In the genomic region with DNA sequence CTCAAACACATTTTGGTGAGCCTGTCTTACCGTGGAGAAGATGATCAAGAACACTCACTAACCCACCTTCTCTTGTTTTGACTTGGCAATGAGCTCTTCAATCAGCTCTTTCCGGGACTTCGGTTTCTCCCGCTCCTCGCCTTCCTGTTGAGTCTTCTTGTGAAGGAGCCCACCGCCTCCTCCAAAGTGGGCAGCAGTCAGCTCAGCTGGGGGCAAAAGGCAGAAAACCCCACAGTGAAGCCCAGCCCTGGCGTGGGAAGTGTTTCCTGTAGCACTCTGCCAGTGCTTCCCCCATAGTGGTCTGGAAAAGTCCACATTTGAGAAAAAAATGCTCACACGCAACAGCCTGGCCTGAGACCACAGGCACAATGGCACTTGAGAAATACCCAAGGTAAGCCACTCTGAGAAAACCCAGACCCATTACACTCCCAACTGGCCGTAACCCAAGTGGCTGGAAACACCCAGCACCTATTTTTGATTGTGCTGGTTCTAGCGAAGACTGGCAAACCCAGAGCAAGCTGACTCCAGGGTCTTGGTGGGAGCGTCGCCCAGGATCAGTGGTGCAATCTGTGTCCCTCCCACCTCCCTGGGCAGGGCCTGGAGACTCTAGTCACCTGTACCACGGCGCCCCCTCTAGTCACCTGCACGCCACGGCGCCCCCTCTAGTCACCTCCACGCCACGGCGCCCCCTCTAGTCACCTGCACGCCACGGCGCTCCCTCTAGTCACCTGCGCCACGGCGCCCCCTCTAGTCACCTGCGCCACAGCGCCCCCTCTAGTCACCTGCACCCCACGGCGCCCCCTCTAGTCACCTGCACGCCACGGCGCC, we compare ENCODE assay signal across 8 cellular contexts. TPM values are rescaled to one million over a fixed set of nuclear protein-coding genes. Genes with fewer than 3 reads are reported as not detected.
DNase-seq lines count a peak whose midpoint lies in the region; ATAC-seq and TF ChIP-seq lines count a peak whose summit lies in the region.

No MANE protein-coding gene starts in this region.

- H3K36me3 Mint-ChIP-seq in activated CD4-positive, alpha-beta memory T cell treated with anti-CD3 and anti-CD28 coated beads, Interleukin-2, amount 10 ng/mL, durations not matched to agents 7 days and 5 days (ENCODE audit: low read depth): peaks cover 84% of the 10 kb centered on the region

- POLR2A ChIA-PET in activated CD4-positive, alpha-beta memory T cell treated with anti-CD3 and anti-CD28 coated beads, Interleukin-2, amount 10 ng/mL, durations not matched to agents 7 days and 5 days (lab: Charles Lee): interaction anchor here (1.0 to 5.7 kb wide), 11 partner anchors 8 to 486 kb away, joined by 3 to 95 read pairs (median 4); partner anchors contain the start of genes GRK4, NOP14 and RNF4

- CTCF ChIA-PET in activated CD4-positive, alpha-beta memory T cell treated with anti-CD3 and anti-CD28 coated beads, Interleukin-2, amount 10 ng/mL, durations not matched to agents 7 days and 5 days (lab: Charles Lee): interaction anchor here (0.5 to 5.5 kb wide), 23 partner anchors 9 to 716 kb away, joined by 3 to 64 read pairs (median 4); partner anchors contain the start of genes FAM193A, GRK4, NOP14 and TNIP2

- H3K4me1 ChIP-seq in lower lobe of right lung: peaks cover 10% of the 10 kb centered on the region

- H3K4me3 ChIP-seq in lower lobe of right lung: no peak overlapping the region

- H3K4me1 Mint-ChIP-seq in activated CD4-positive, alpha-beta memory T cell treated with anti-CD3 and anti-CD28 coated beads, Interleukin-2, amount 10 ng/mL, durations not matched to agents 7 days and 5 days: peaks cover 59% of the 10 kb centered on the region

- H3K27ac ChIP-seq in lower lobe of right lung: no peak overlapping the region

- H3K36me3 ChIP-seq in lower lobe of right lung: peaks cover 85% of the 10 kb centered on the region

- no peaks in the 10 kb centered on the region for H3K9me3 ChIP-seq in lower lobe of right lung

- no peak for TF ChIP-seq CTCF in lower lobe of right lung (IDR thresholded peaks at IDR 0.05)

- intact Hi-C loops in lower lobe of right lung (cut with DNase I): no loop called here

- no peaks in the 10 kb centered on the region for H3K27me3 ChIP-seq in lower lobe of right lung (ENCODE audit: low read depth)

- peak overlapping the region; percentile 44 for H3K4me3 Mint-ChIP-seq in activated CD4-positive, alpha-beta memory T cell treated with anti-CD3 and anti-CD28 coated beads, Interleukin-2, amount 10 ng/mL, durations not matched to agents 7 days and 5 days

- peak; percentile 69 for ATAC-seq in GM18502 (IDR thresholded peaks at IDR 0.05; ENCODE audit: poor library complexity, unreplicated experiment)
- peak; percentile 58 for ATAC-seq in HG02798 (IDR thresholded peaks at IDR 0.05; ENCODE audit: poor library complexity, unreplicated experiment)
- peak; percentile 55 to 60 for ATAC-seq in lower lobe of right lung

- H3K27ac Mint-ChIP-seq in activated CD4-positive, alpha-beta memory T cell treated with anti-CD3 and anti-CD28 coated beads, Interleukin-2, amount 10 ng/mL, durations not matched to agents 7 days and 5 days: peak overlapping the region; percentile 93

- no peaks in the 10 kb centered on the region for H3K27me3 Mint-ChIP-seq in activated CD4-positive, alpha-beta memory T cell treated with anti-CD3 and anti-CD28 coated beads, Interleukin-2, amount 10 ng/mL, durations not matched to agents 7 days and 5 days

- H3K9me3 Mint-ChIP-seq in activated CD4-positive, alpha-beta memory T cell treated with anti-CD3 and anti-CD28 coated beads, Interleukin-2, amount 10 ng/mL, durations not matched to agents 7 days and 5 days: no peaks in the 10 kb centered on the region

- DNase-seq in activated CD4-positive, alpha-beta memory T cell treated with anti-CD3 and anti-CD28 coated beads, Interleukin-2, amount 10 ng/mL, durations not matched to agents 7 days and 5 days: peak; percentile 63
- DNase-seq in lower lobe of right lung (no peak), ureter (ENCODE audit: low spot score) (no peak), pons (ENCODE audit: low spot score) (no peak), NCI-H2107 (lab: John Stamatoyannopoulos, UW) (no peak), H4 (ENCODE audit: low spot score) (no peak)

RNA-seq across cellular contexts. Expression of gene NOP14, which starts 8.6 kb away (rescaled TPM):
- total RNA-seq in activated CD4-positive, alpha-beta memory T cell treated with anti-CD3 and anti-CD28 coated beads, Interleukin-2, amount 10 ng/mL, durations not matched to agents 7 days and 5 days: 10 to 100 TPM; 34.1 to 38.7 TPM
- total RNA-seq in lower lobe of right lung (20.7 TPM), ureter (43.0 TPM)
- total RNA-seq in H4 (2014; rRNA removed; shearing (Covaris generic)): 15.8 and 18.8 TPM in 2 replicates

RNA-seq across cellular contexts. Expression of gene GRK4, which starts 8.8 kb away (rescaled TPM):
- total RNA-seq in activated CD4-positive, alpha-beta memory T cell treated with anti-CD3 and anti-CD28 coated beads, Interleukin-2, amount 10 ng/mL, durations not matched to agents 7 days and 5 days: 1 to 10 TPM; 3.1 to 3.6 TPM
- total RNA-seq in lower lobe of right lung (7.1 TPM), ureter (4.3 TPM)
- total RNA-seq in H4 (2014; rRNA removed; shearing (Covaris generic)): 1.6 and 3.3 TPM in 2 replicates
